Comparison of ENCODE assay signal across 1 cellular context in genomic region chr4:87865288-87865687, GRCh38.
A peak's percentile ranks its signal among the peaks of the same experiment; 100 is the strongest.
TF ChIP-seq lines count a peak whose summit lies in the region.

No MANE protein-coding gene starts in this region.

TF ChIP-seq in HepG2, 621 proteins besides CTCF, POLR2A, EP300 and RAD21 (continued from another document and continues in another):
- TF ChIP-seq CEBPZ (IDR thresholded peaks at IDR 0.05; ENCODE audit: low read length), result no peak
- TF ChIP-seq CCAR2 (optimal IDR thresholded peaks at IDR 0.05; ENCODE audit: low read depth, low read length), result no peak
- no peak for TF ChIP-seq ZNF773 (CRISPR knock-in tag; IDR thresholded peaks at IDR 0.05; ENCODE audit: borderline replicate concordance)
- no peak for TF ChIP-seq ARID2 (CRISPR knock-in tag; IDR thresholded peaks at IDR 0.05; ENCODE audit: borderline replicate concordance)
- no peak for TF ChIP-seq ZNF280D (CRISPR knock-in tag; IDR thresholded peaks at IDR 0.05)
- no peak for TF ChIP-seq KDM2A (CRISPR knock-in tag; IDR thresholded peaks at IDR 0.05; ENCODE audit: borderline replicate concordance, low read depth)
- TF ChIP-seq TP53 (CRISPR knock-in tag; conservative IDR thresholded peaks at IDR 0.05), result no peak
- TF ChIP-seq NPAS2 (CRISPR knock-in tag; IDR thresholded peaks at IDR 0.05; ENCODE audit: borderline replicate concordance), result no peak
- TF ChIP-seq CBFB (CRISPR knock-in tag; IDR thresholded peaks at IDR 0.05), result peak; percentile 46; the same call in 1 of the 2 replicates
- TF ChIP-seq KDM5B (CRISPR knock-in tag; IDR thresholded peaks at IDR 0.05; ENCODE audit: borderline replicate concordance), result no peak
- TF ChIP-seq ARNTL (CRISPR knock-in tag; IDR thresholded peaks at IDR 0.05), result no peak
- TF ChIP-seq DMTF1 (CRISPR knock-in tag; IDR thresholded peaks at IDR 0.05), result no peak
- no peak for TF ChIP-seq U2AF1 (optimal IDR thresholded peaks at IDR 0.05; ENCODE audit: low read depth, low read length)
- no peak for TF ChIP-seq FOXK2 (IDR thresholded peaks at IDR 0.05)
- TF ChIP-seq IRF2 (CRISPR knock-in tag; IDR thresholded peaks at IDR 0.05), result no peak
- TF ChIP-seq RNF2 (conservative IDR thresholded peaks at IDR 0.05; ENCODE audit: low read depth), result no peak
- TF ChIP-seq ZNF777 (CRISPR knock-in tag; IDR thresholded peaks at IDR 0.05), result no peak
- no peak for TF ChIP-seq ZNF552 (CRISPR knock-in tag; IDR thresholded peaks at IDR 0.05; ENCODE audit: borderline replicate concordance)
- no peak for TF ChIP-seq KLF12 (CRISPR knock-in tag; IDR thresholded peaks at IDR 0.05; ENCODE audit: borderline replicate concordance)
- no peak for TF ChIP-seq SNAPC5 (CRISPR knock-in tag; IDR thresholded peaks at IDR 0.05; ENCODE audit: borderline replicate concordance)
- no peak for TF ChIP-seq ZBTB37 (CRISPR knock-in tag; IDR thresholded peaks at IDR 0.05)
- TF ChIP-seq ZNF510 (CRISPR knock-in tag; IDR thresholded peaks at IDR 0.05; ENCODE audit: low read depth), result no peak
- no peak for TF ChIP-seq MAFK (conservative IDR thresholded peaks at IDR 0.05 in 1 of 2, IDR thresholded peaks at IDR 0.05 in 1 of 2; ENCODE audit: low read length in 2 of 2)
- TF ChIP-seq RARG (CRISPR knock-in tag; IDR thresholded peaks at IDR 0.05; ENCODE audit: low read depth), result no peak
- TF ChIP-seq GTF3A (CRISPR knock-in tag; conservative IDR thresholded peaks at IDR 0.05), result no peak
- no peak for TF ChIP-seq ZNF574 (CRISPR knock-in tag; IDR thresholded peaks at IDR 0.05)
- no peak for TF ChIP-seq SP5 (CRISPR knock-in tag; IDR thresholded peaks at IDR 0.05; ENCODE audit: borderline replicate concordance, low read depth)
- TF ChIP-seq ZNF740 (CRISPR knock-in tag; IDR thresholded peaks at IDR 0.05), result no peak
- no peak for TF ChIP-seq SIX1 (CRISPR knock-in tag; IDR thresholded peaks at IDR 0.05; ENCODE audit: borderline replicate concordance)
- TF ChIP-seq RCOR2 (CRISPR knock-in tag; IDR thresholded peaks at IDR 0.05), result 0 out of 2 replicates have a peak, but pooled peaks have one; percentile 25
- TF ChIP-seq MXD4 (CRISPR knock-in tag; IDR thresholded peaks at IDR 0.05), result no peak
- TF ChIP-seq MEF2D (CRISPR knock-in tag; IDR thresholded peaks at IDR 0.05), result peak; percentile 49; the same call in 1 of the 2 replicates
- TF ChIP-seq ZSCAN20 (CRISPR knock-in tag; IDR thresholded peaks at IDR 0.05; ENCODE audit: borderline replicate concordance), result no peak
- TF ChIP-seq CBX5 (CRISPR knock-in tag; IDR thresholded peaks at IDR 0.05; ENCODE audit: borderline replicate concordance), result no peak
- TF ChIP-seq NFIC (IDR thresholded peaks at IDR 0.05; ENCODE audit: low read length), result peak; percentile 75; the same call in 1 of the 2 replicates
- TF ChIP-seq GTF2F1 (IDR thresholded peaks at IDR 0.05; ENCODE audit: low read length), result no peak
- no peak for TF ChIP-seq ZNF580 (CRISPR knock-in tag; IDR thresholded peaks at IDR 0.05; ENCODE audit: borderline replicate concordance, low read depth)
- no peak for TF ChIP-seq KLF9 (CRISPR knock-in tag; IDR thresholded peaks at IDR 0.05; ENCODE audit: low read depth)
- peak; percentile 55; the same call in 1 of the 2 replicates for TF ChIP-seq NR2F6 (IDR thresholded peaks at IDR 0.05)
- TF ChIP-seq NR2F6 (CRISPR knock-in tag; IDR thresholded peaks at IDR 0.05), result peak; percentile 62
- no peak for TF ChIP-seq SMYD3 (CRISPR knock-in tag; IDR thresholded peaks at IDR 0.05)
- 0 out of 2 replicates have a peak, but pooled peaks have one; percentile 57 for TF ChIP-seq RBFOX2 (IDR thresholded peaks at IDR 0.05; ENCODE audit: low read depth, low read length)
- no peak for TF ChIP-seq ZNF761 (CRISPR knock-in tag; conservative IDR thresholded peaks at IDR 0.05)
